19 cellular contexts compared by ENCODE assay signal in the genomic region with DNA sequence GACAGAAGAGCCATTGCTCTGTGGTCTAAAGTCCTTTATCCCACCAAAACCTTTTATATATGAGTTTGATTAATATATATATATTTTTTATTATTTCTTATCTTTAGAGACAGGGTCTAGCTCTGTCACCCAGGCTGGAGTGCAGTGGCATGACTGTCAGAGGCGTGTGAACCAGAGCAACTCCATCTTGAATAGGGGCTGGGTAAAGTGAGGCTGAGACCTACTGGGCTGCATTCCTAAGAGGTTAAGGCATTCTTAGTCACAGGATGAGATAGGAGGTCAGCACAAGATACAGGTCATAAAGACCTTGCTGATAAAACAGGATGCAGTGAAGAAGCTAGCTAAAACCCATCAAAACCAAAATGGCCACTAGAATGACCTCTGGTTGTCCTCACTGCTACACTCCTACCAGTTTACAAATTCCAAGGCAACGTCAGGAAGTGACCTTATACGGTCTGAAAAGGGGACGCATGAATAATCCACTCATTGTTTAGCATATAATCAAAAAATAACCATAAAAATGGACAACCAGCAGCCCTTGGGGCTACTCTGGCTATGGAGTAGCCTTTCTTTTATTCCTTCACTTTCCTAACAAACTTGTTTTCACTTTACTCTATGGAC.
"Had no signal": no experiment of that assay in that cellular context is flagged by ENCODE, and none has a peak within 500 bp of the region (broad histone marks: within the 10 kb centered on the region; RNA-seq: fewer than 3 reads in every experiment).

No MANE protein-coding gene starts in this region.

- H3K4me2 ChIP-seq: hepatocyte had no signal

- H3K9me3 ChIP-seq: esophagus squamous epithelium, psoas muscle, right lobe of liver, suprapubic skin, thyroid gland, upper lobe of left lung, uterus had no signal

- DNase-seq: effector memory CD4-positive, alpha-beta T cell; esophagus squamous epithelium; foreskin fibroblast; head of caudate nucleus; naive thymus-derived CD4-positive, alpha-beta T cell; nephron progenitor cell; psoas muscle; retina; right lobe of liver; stimulated activated CD4-positive, alpha-beta T cell treated with anti-CD3 and anti-CD28 coated beads, Interleukin-4, amount 100 ng/mL, for 1 hour; stimulated activated CD8-positive, alpha-beta memory T cell treated with anti-CD3 and anti-CD28 coated beads, Interleukin-4, amount 100 ng/mL, for 48 hours; stimulated activated naive CD8-positive, alpha-beta T cell treated with anti-CD3 and anti-CD28 coated beads, Interleukin-15, Interleukin-2, amounts not matched to agents 100 U/mL and 50 U/mL, for 24 hours; thyroid gland; upper lobe of left lung; uterus had no signal

- H3K27ac ChIP-seq: epithelial cell of prostate, esophagus squamous epithelium, hepatocyte, psoas muscle, right lobe of liver, suprapubic skin, thyroid gland, upper lobe of left lung, uterus had no signal

- H3K36me3 ChIP-seq: suprapubic skin, thyroid gland, uterus had no signal

- ATAC-seq: naive thymus-derived CD4-positive, alpha-beta T cell; psoas muscle; right lobe of liver; stimulated activated effector memory CD8-positive, alpha-beta T cell treated with anti-CD3 and anti-CD28 coated beads, Interleukin-12 subunit alpha, Interleukin-12 subunit beta, amount 100 ng/mL, for 72 hours; stimulated activated naive CD8-positive, alpha-beta T cell treated with anti-CD3 and anti-CD28 coated beads, Interleukin-15, Interleukin-2, amounts not matched to agents 100 U/mL and 50 U/mL, for 24 hours had no signal

- H3K27me3 ChIP-seq: esophagus squamous epithelium, hepatocyte, right lobe of liver, suprapubic skin, thyroid gland, upper lobe of left lung, uterus had no signal

- H3K4me3 ChIP-seq: esophagus squamous epithelium, hepatocyte, psoas muscle, right lobe of liver, suprapubic skin, thyroid gland, upper lobe of left lung, uterus had no signal

- H2AFZ ChIP-seq: hepatocyte had no signal

- H3K4me1 ChIP-seq: esophagus squamous epithelium, psoas muscle, right lobe of liver, suprapubic skin, thyroid gland, upper lobe of left lung, uterus had no signal
